ENCODE assay signal across 9 cellular contexts in the genomic region with DNA sequence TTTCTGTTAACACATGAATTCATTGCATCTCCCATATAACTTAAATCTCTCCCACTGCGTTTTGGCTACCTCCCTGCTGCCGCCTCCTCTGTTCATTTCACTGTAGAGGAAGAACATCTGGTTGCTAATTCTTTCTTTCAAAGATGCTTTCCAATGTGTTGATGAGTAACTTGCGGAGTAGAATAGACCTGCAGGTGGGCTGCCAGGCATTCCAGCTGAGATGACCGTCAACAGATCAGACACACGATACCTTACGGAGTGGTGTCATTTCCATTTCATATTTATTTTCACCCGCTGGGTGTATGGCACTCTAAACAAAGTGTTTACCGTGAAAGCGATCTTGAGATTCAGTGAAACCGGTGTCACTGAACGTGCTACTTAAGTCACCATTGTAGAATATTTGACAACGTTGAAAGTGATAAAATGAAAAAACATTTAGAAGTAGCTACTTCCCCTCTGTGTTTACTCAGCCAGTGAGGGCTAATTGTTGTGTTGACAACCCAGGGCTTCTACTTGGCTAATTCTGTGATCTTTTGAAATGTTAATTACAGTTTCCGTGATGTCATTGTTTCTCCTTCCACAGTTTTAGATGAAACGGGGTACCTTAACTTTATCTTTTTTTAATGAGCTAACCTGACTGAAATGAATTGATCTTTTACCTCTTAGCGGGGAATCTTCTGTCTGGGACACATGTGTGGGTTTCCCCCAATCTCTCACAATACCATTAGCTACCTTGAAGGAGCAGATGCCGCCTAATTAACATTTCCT.
DNase-seq lines count a peak whose midpoint lies in the region; ATAC-seq and TF ChIP-seq lines count a peak whose summit lies in the region.
"Had no signal": no experiment of that assay in that cellular context is flagged by ENCODE, and none has a peak within 500 bp of the region (broad histone marks: within the 10 kb centered on the region; RNA-seq: fewer than 3 reads in every experiment).

No MANE protein-coding gene starts in this region.

- H3K27ac Mint-ChIP-seq in natural killer cell treated with Interleukin-12 subunit alpha and Interleukin-12 subunit beta and Interleukin-15 and Interleukin-18, amount 100 ng/mL, for 72 hours, result no peak overlapping the region

- DNase-seq in astrocyte of the cerebellum (ENCODE audit: low read depth) (no peak), KBM-7 (no peak), CD1c-positive myeloid dendritic cell (ENCODE audit: extremely low spot score) (no peak), NOMO-1 treated with DMSO at 0.1 percent for 48 hours (lab: John Stamatoyannopoulos, UW; ENCODE audit: unreplicated experiment) (no peak)
- no peak for DNase-seq in natural killer cell treated with Interleukin-12 subunit alpha and Interleukin-12 subunit beta and Interleukin-15 and Interleukin-18, amount 100 ng/mL, for 72 hours (ENCODE audit: low spot score)

- H3K4me1 Mint-ChIP-seq in natural killer cell treated with Interleukin-12 subunit alpha and Interleukin-12 subunit beta and Interleukin-15 and Interleukin-18, amount 100 ng/mL, for 72 hours (ENCODE audit: low read depth in 2 of 2), result peaks cover 3 to 4% of the 10 kb centered on the region in 2 donors

- H3K9me3 Mint-ChIP-seq in natural killer cell treated with Interleukin-12 subunit alpha and Interleukin-12 subunit beta and Interleukin-15 and Interleukin-18, amount 100 ng/mL, for 72 hours, result no peaks in the 10 kb centered on the region

- peak overlapping the region; percentile 46 for H3K4me3 Mint-ChIP-seq in natural killer cell treated with Interleukin-12 subunit alpha and Interleukin-12 subunit beta and Interleukin-15 and Interleukin-18, amount 100 ng/mL, for 72 hours

- ATAC-seq in GM18519 (IDR thresholded peaks at IDR 0.05; ENCODE audit: low FRiP score, unreplicated experiment) (peak; percentile 65), HG02938 (IDR thresholded peaks at IDR 0.05; ENCODE audit: unreplicated experiment) (peak; percentile 75), HG03280 (IDR thresholded peaks at IDR 0.05; ENCODE audit: unreplicated experiment) (no peak)
- no peak for ATAC-seq in natural killer cell treated with Interleukin-12 subunit alpha and Interleukin-12 subunit beta and Interleukin-15 and Interleukin-18, amount 100 ng/mL, for 72 hours

- no peaks in the 10 kb centered on the region for H3K27me3 Mint-ChIP-seq in natural killer cell treated with Interleukin-12 subunit alpha and Interleukin-12 subunit beta and Interleukin-15 and Interleukin-18, amount 100 ng/mL, for 72 hours

- H3K36me3 Mint-ChIP-seq in natural killer cell treated with Interleukin-12 subunit alpha and Interleukin-12 subunit beta and Interleukin-15 and Interleukin-18, amount 100 ng/mL, for 72 hours, result no peaks in the 10 kb centered on the region

- peak overlapping the region; percentile 28 for H3K4me3 ChIP-seq in astrocyte of the cerebellum (ENCODE audit: low read depth, low read length)
- H3K4me3 ChIP-seq: lung had no signal

- TF ChIP-seq CTCF in astrocyte of the cerebellum (IDR thresholded peaks at IDR 0.05; ENCODE audit: low read depth, low read length, missing control alignments), result no peak

- in situ Hi-C loops in astrocyte of the cerebellum (cut with HindIII; ENCODE audit: low sequenced_read_pairs) (no loop called here), KBM-7 (cut with MboI; ENCODE audit: low pct_unique_long_range_greater_than_20kb, low sequenced_read_pairs) (no loop called here)

Comparison
In these comparisons a context has a peak if more than half of its experiments do, and no peak if none do; other contexts are left out.
1. ATAC-seq: peak in GM18519 (single experiment) and HG02938 (single experiment); none in natural killer cell treated with Interleukin-12 subunit alpha and Interleukin-12 subunit beta and Interleukin-15 and Interleukin-18, amount 100 ng/mL, for 72 hours (0 of 2) and HG03280 (single experiment).